7 cellular contexts compared by ENCODE assay signal in the genomic region with DNA sequence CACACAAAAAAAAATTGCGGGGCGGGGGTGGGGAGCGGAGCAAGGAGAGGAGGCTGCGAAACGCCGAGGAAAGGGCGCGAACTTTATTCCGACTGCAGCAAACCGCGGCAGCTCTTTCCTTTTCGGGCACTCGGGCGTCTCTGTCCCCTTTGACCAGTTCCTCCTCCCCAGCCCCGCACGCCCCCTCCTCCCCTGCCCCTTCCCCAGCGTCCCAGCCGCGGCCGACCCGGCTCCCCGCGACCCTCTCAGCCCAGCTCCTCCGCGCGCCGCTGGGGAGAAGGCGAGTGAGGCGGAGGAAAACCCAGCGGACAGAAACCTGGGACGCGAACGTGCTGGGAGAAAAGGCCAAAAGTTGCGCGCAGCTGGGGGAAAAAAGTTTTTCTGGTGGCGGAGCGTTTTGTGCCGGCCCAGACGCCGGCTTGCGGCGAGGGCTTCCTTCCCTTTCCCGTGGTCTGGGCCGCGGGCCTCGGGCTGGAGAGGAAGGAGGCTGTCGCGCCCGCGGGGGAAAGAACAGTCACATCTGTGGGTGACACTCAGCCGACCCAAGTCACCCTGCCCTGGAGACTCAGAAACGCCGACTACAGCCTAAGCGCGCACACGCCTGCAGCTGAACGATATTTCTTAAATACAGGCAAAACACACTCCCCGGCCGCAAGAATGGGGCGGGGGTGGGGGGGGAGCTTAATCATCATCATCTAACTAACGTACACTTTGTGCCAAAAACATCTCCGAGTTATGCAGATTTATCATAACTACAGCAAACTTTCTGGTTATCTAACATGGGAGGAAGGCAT.
DNase-seq lines count a peak whose midpoint lies in the region; ATAC-seq and TF ChIP-seq lines count a peak whose summit lies in the region.

No MANE protein-coding gene starts in this region.

- DNase-seq in GM10266 (ENCODE audit: extremely low spot score) (peak; percentile 28), NB4 (ENCODE audit: low read depth) (peak; percentile 93), choroid plexus epithelial cell (ENCODE audit: low read depth) (peak; percentile 91), left kidney (ENCODE audit: low read depth, low spot score) (peak; percentile 85), COLO829 (ENCODE audit: low spot score) (no peak), DMS153 (lab: John Stamatoyannopoulos, UW) (no peak)
- DNase-seq in stimulated activated naive CD8-positive, alpha-beta T cell treated with anti-CD3 and anti-CD28 coated beads, Interleukin-15, Interleukin-2, amounts not matched to agents 100 U/mL and 50 U/mL, for 24 hours: peak; percentile 23

- TF ChIP-seq CTCF in GM10266 (IDR thresholded peaks at IDR 0.05; ENCODE audit: control insufficient read depth, insufficient read depth, low read depth, missing control alignments) (no peak), NB4 (IDR thresholded peaks at IDR 0.05; ENCODE audit: low read depth, low read length) (no peak), choroid plexus epithelial cell (conservative IDR thresholded peaks at IDR 0.05; ENCODE audit: low read depth, low read length) (no peak)

- peak; percentile 29 for TF ChIP-seq POLR2A in NB4 (IDR thresholded peaks at IDR 0.05; ENCODE audit: extremely low read depth, insufficient read length)

- peak; percentile 59 for ATAC-seq in stimulated activated naive CD8-positive, alpha-beta T cell treated with anti-CD3 and anti-CD28 coated beads, Interleukin-15, Interleukin-2, amounts not matched to agents 100 U/mL and 50 U/mL, for 24 hours

- H3K4me3 ChIP-seq in NB4 (ENCODE audit: low read depth, low read length): peak overlapping the region; percentile 73
- H3K4me3 ChIP-seq in choroid plexus epithelial cell (ENCODE audit: low read depth, low read length): peak overlapping the region; percentile 85

Comparison
In these comparisons a context has a peak if more than half of its experiments do, and no peak if none do; other contexts are left out.
1. DNase-seq: peak in GM10266 (single experiment), NB4 (single experiment), choroid plexus epithelial cell (single experiment), left kidney (single experiment) and stimulated activated naive CD8-positive, alpha-beta T cell treated with anti-CD3 and anti-CD28 coated beads, Interleukin-15, Interleukin-2, amounts not matched to agents 100 U/mL and 50 U/mL, for 24 hours (single experiment); none in COLO829 (single experiment) and DMS153 (single experiment).